9 cellular contexts compared by ENCODE assay signal in genomic region chr9:121213136-121213806, GRCh38. TPM values are rescaled to one million over a fixed set of nuclear protein-coding genes. Genes with fewer than 3 reads are reported as not detected.
A peak's percentile ranks its signal among the peaks of the same experiment; 100 is the strongest.
DNase-seq lines count a peak whose midpoint lies in the region; ATAC-seq and TF ChIP-seq lines count a peak whose summit lies in the region.
"Had no signal": no experiment of that assay in that cellular context is flagged by ENCODE, and none has a peak within 500 bp of the region (broad histone marks: within the 10 kb centered on the region; RNA-seq: fewer than 3 reads in every experiment).

No MANE protein-coding gene starts in this region.

- CTCF ChIA-PET in CD8-positive, alpha-beta memory T cell (lab: Charles Lee) = interaction anchor here (0.7 to 3.3 kb wide), 13 partner anchors 9 to 639 kb away, joined by 3 to 20 read pairs (median 5); partner anchors contain the start of gene RAB14
- CTCF ChIA-PET in activated CD4-positive, alpha-beta T cell treated with anti-CD3 and anti-CD28 coated beads for 36 hours (lab: Charles Lee) = interaction anchor here (0.6 to 5.9 kb wide), 39 partner anchors 9 to 1474 kb away, joined by 3 to 44 read pairs (median 4); partner anchors contain the start of genes GSN and RAB14

- DNase-seq in CD8-positive, alpha-beta memory T cell = peak; percentile 42 to 73 (median 46)
- DNase-seq in HFFc6 (peak; percentile 84), NCI-H460 (ENCODE audit: extremely low read depth, low read depth) (peak; percentile 84), choroid plexus epithelial cell (ENCODE audit: low read depth) (peak; percentile 92), left lung (peak; percentile 85 to 94)
- DNase-seq in activated CD4-positive, alpha-beta T cell treated with anti-CD3 and anti-CD28 coated beads for 36 hours = peak; percentile 87
- DNase-seq in stimulated activated CD4-positive, alpha-beta T cell treated with anti-CD3 and anti-CD28 coated beads, Interleukin-2, amount 100 ng/mL, for 24 hours = peak; percentile 75 to 83

- H3K27me3 ChIP-seq in CD8-positive, alpha-beta memory T cell (ENCODE audit: insufficient read depth, low read length, poor library complexity, severe bottlenecking) = no peaks in the 10 kb centered on the region
- no peaks in the 10 kb centered on the region for H3K27me3 ChIP-seq in left lung

- peaks cover 0 to 1% of the 10 kb centered on the region in 2 donors for H3K27me3 Mint-ChIP-seq in CD8-positive, alpha-beta memory T cell
- no peaks in the 10 kb centered on the region; the same call in 1 of the 2 replicates for H3K27me3 Mint-ChIP-seq in HFFc6 (ENCODE audit: insufficient read depth)
- H3K27me3 Mint-ChIP-seq in activated CD4-positive, alpha-beta T cell treated with anti-CD3 and anti-CD28 coated beads for 36 hours = no peaks in the 10 kb centered on the region

- intact Hi-C loops in activated CD4-positive, alpha-beta T cell treated with anti-CD3 and anti-CD28 coated beads for 36 hours (cut with DNase I, micrococcal nuclease) = loop anchor here (1.0 to 10.0 kb wide), 4 partner anchors 92 to 188 kb away; no protein-coding TSS in a partner anchor
- intact Hi-C loops in left lung (cut with DNase I) = loop anchor here in 1 of 2 donors (5.0 to 10.0 kb wide), 2 partner anchors 92 to 189 kb away; no protein-coding TSS in a partner anchor

- TF ChIP-seq CTCF in HFFc6 (IDR thresholded peaks at IDR 0.05) = peak; percentile 99
- peak; percentile 100 for TF ChIP-seq CTCF in choroid plexus epithelial cell (conservative IDR thresholded peaks at IDR 0.05; ENCODE audit: low read depth, low read length)
- peak; percentile 87 to 88 for TF ChIP-seq CTCF in left lung (IDR thresholded peaks at IDR 0.05)

- POLR2A ChIA-PET in CD8-positive, alpha-beta memory T cell (lab: Charles Lee) = no interaction called here
- POLR2A ChIA-PET in activated CD4-positive, alpha-beta T cell treated with anti-CD3 and anti-CD28 coated beads for 36 hours (lab: Charles Lee) = interaction anchor here (0.6 kb wide), 1 partner anchor 75 kb away, joined by 3 read pairs; no protein-coding TSS in a partner anchor

- H3K4me3 ChIP-seq in CD8-positive, alpha-beta memory T cell (ENCODE audit: low read length) = no peak overlapping the region
- H3K4me3 ChIP-seq in choroid plexus epithelial cell (ENCODE audit: low read depth, low read length) (no peak overlapping the region), left lung (no peak overlapping the region)

- peaks cover 5% of the 10 kb centered on the region for H3K4me1 ChIP-seq in CD8-positive, alpha-beta memory T cell (ENCODE audit: insufficient read depth, low read length)
- peaks cover 2 to 28% of the 10 kb centered on the region in 2 donors for H3K4me1 ChIP-seq in left lung

- peaks cover 5 to 11% (median 7%) of the 10 kb centered on the region in 3 donors for H3K36me3 Mint-ChIP-seq in CD8-positive, alpha-beta memory T cell
- H3K36me3 Mint-ChIP-seq in HFFc6 (ENCODE audit: low read depth) = no peaks in the 10 kb centered on the region
- H3K36me3 Mint-ChIP-seq in activated CD4-positive, alpha-beta T cell treated with anti-CD3 and anti-CD28 coated beads for 36 hours (ENCODE audit: low read depth) = no peaks in the 10 kb centered on the region

- no peak overlapping the region for H3K4me3 Mint-ChIP-seq in CD8-positive, alpha-beta memory T cell
- 0 out of 2 replicates have a peak overlapping the region, but pooled peaks have one; percentile 37 for H3K4me3 Mint-ChIP-seq in HFFc6
- H3K4me3 Mint-ChIP-seq in activated CD4-positive, alpha-beta T cell treated with anti-CD3 and anti-CD28 coated beads for 36 hours = no peak overlapping the region
- H3K4me3 Mint-ChIP-seq: T-helper 1 cell treated with Interleukin-12 subunit alpha and Interleukin-12 subunit beta and Interleukin-4 antibody, amounts not matched to agents 30 μg/mL and 1 μg/mL, for 36 hours had no signal

- H3K9me3 Mint-ChIP-seq in CD8-positive, alpha-beta memory T cell = no peaks in the 10 kb centered on the region
- no peaks in the 10 kb centered on the region for H3K9me3 Mint-ChIP-seq in HFFc6
- H3K9me3 Mint-ChIP-seq in activated CD4-positive, alpha-beta T cell treated with anti-CD3 and anti-CD28 coated beads for 36 hours (ENCODE audit: low read depth) = no peaks in the 10 kb centered on the region
- H3K9me3 Mint-ChIP-seq: T-helper 1 cell treated with Interleukin-12 subunit alpha and Interleukin-12 subunit beta and Interleukin-4 antibody, amounts not matched to agents 30 μg/mL and 1 μg/mL, for 36 hours had no signal

- H3K27ac ChIP-seq in CD8-positive, alpha-beta memory T cell (ENCODE audit: low read depth, low read length) = no peak overlapping the region
- H3K27ac ChIP-seq in left lung = peak overlapping the region in 1 of 2 donors; percentile 47

- no peaks in the 10 kb centered on the region for H3K36me3 ChIP-seq in CD8-positive, alpha-beta memory T cell (ENCODE audit: insufficient read depth, low read length)
- no peaks in the 10 kb centered on the region for H3K36me3 ChIP-seq in left lung

- peak overlapping the region in 2 of 8 donors; percentile 43 to 57 for H3K27ac Mint-ChIP-seq in CD8-positive, alpha-beta memory T cell
- peak overlapping the region; percentile 89 for H3K27ac Mint-ChIP-seq in HFFc6
- no peak overlapping the region for H3K27ac Mint-ChIP-seq in activated CD4-positive, alpha-beta T cell treated with anti-CD3 and anti-CD28 coated beads for 36 hours
- H3K27ac Mint-ChIP-seq: T-helper 1 cell treated with Interleukin-12 subunit alpha and Interleukin-12 subunit beta and Interleukin-4 antibody, amounts not matched to agents 30 μg/mL and 1 μg/mL, for 36 hours had no signal

- ATAC-seq in activated CD4-positive, alpha-beta T cell treated with anti-CD3 and anti-CD28 coated beads for 36 hours = peak; percentile 89
- ATAC-seq in left lung (peak; percentile 100), HG03025 (IDR thresholded peaks at IDR 0.05; ENCODE audit: low FRiP score, unreplicated experiment) (no peak)

- H3K4me1 Mint-ChIP-seq in CD8-positive, alpha-beta memory T cell = peaks cover 4 to 6% (median 6%) of the 10 kb centered on the region in 3 donors
- H3K4me1 Mint-ChIP-seq in HFFc6 (ENCODE audit: low read depth) = peaks cover 30% of the 10 kb centered on the region
- H3K4me1 Mint-ChIP-seq in activated CD4-positive, alpha-beta T cell treated with anti-CD3 and anti-CD28 coated beads for 36 hours = peaks cover 7% of the 10 kb centered on the region

- H3K9me3 ChIP-seq in CD8-positive, alpha-beta memory T cell (ENCODE audit: low read length) = no peaks in the 10 kb centered on the region
- no peaks in the 10 kb centered on the region for H3K9me3 ChIP-seq in left lung

RNA-seq across cellular contexts. Expression of gene RAB14, which starts 11.6 kb away (rescaled TPM):
- total RNA-seq in CD8-positive, alpha-beta memory T cell = 10 to 100 TPM; 81.7 to 85.4 TPM
- 51.0 TPM for polyA plus RNA-seq in CD8-positive, alpha-beta memory T cell
- total RNA-seq in HFFc6 (2021; fragmentation: NEBNext Ultra II Directional; extraction: Animal tissue kit (Norgen Biotek cat#: 25700)) = 10 to 100 TPM; 80.3 to 91.4 (median 85.8) TPM
- total RNA-seq in NCI-H460 (2014; rRNA removed; shearing (Covaris generic)) = 32.1 and 35.5 TPM in 2 replicates
- 20.9 and 32.9 TPM in 2 replicates for polyA plus RNA-seq in NCI-H460 (2014; cell fraction: nucleus; rRNA removed)
- 10 to 100 TPM; 52.3 to 54.7 TPM for total RNA-seq in activated CD4-positive, alpha-beta T cell treated with anti-CD3 and anti-CD28 coated beads for 36 hours
- total RNA-seq in left lung = 100 to 1,000 TPM in 1 of 2 donors, 10 to 100 TPM in 1; 94.1 to 111 TPM

RNA-seq across cellular contexts. Expression of gene GSN, which starts 54.7 kb away (rescaled TPM):
- total RNA-seq in CD8-positive, alpha-beta memory T cell = 1 to 10 TPM; 4.1 to 4.2 TPM
- 6.3 TPM for polyA plus RNA-seq in CD8-positive, alpha-beta memory T cell
- total RNA-seq in HFFc6 (2021; fragmentation: NEBNext Ultra II Directional; extraction: Animal tissue kit (Norgen Biotek cat#: 25700)) = 100 to 1,000 TPM; 288 to 394 (median 318) TPM
- total RNA-seq in NCI-H460 (2014; rRNA removed; shearing (Covaris generic)) = 13.8 and 15.5 TPM in 2 replicates
- polyA plus RNA-seq in NCI-H460 (2014; cell fraction: nucleus; rRNA removed) = 25.5 and 27.1 TPM in 2 replicates
- total RNA-seq in activated CD4-positive, alpha-beta T cell treated with anti-CD3 and anti-CD28 coated beads for 36 hours = 1 to 10 TPM; 1.7 to 1.9 TPM
- 100 to 1,000 TPM; 395 to 485 TPM for total RNA-seq in left lung

Comparison
In these comparisons a context has a peak if more than half of its experiments do, and no peak if none do; other contexts are left out.
1. RNA of gene GSN, which starts 54.7 kb away (total RNA-seq): 395 to 485 TPM in left lung and 288 to 394 TPM in HFFc6; 13.8 to 15.5 TPM in NCI-H460, 4.1 to 4.2 TPM in CD8-positive, alpha-beta memory T cell and 1.7 to 1.9 TPM in activated CD4-positive, alpha-beta T cell treated with anti-CD3 and anti-CD28 coated beads for 36 hours; every median in the first group is over 10 times any median in the second.
2. Peak in every context shown above with its lines, with median percentiles within 50 percentile points of each other: DNase-seq and CTCF ChIP-seq.